ENCODE assay signal across 21 cellular contexts in the genomic region with DNA sequence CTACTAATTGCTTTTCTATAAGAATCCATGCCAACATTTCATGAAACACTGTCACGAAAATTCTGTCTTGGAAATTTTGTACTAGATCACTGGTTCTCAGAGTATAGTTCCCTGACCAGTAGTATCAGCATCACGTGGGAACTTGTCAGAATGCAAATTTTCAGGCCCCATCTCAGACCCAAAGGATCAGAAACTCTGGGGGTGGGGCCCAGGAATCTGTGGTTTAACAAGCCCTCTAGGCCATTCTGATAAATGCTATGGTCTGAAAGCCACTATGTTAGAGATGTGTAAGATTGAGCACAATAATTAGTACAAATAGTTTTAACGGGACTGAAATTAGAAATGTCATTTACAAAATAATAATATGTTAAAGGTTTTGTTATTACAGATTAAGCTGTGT.
"Had no signal": no experiment of that assay in that cellular context is flagged by ENCODE, and none has a peak within 500 bp of the region (broad histone marks: within the 10 kb centered on the region; RNA-seq: fewer than 3 reads in every experiment).

No MANE protein-coding gene starts in this region.

- H3K36me3 ChIP-seq: SJSA1 had no signal

- H3K27me3 ChIP-seq: SJSA1 had no signal

- DNase-seq: Kasumi-1, MM.1S, NCI-H1092 treated with DMSO at 0.1 percent for 48 hours, NCI-H1694, NCI-H187 treated with DMSO at 0.1 percent for 48 hours, NCI-H2029 treated with DMSO at 0.1 percent for 48 hours, NCI-H2171 treated with DMSO at 0.1 percent for 48 hours, NCI-H345, NCI-H446 treated with DMSO at 0.1 percent for 48 hours, NCI-H510A treated with DMSO at 0.1 percent for 48 hours, NCI-H526, PC-3, SHP77 treated with DMSO at 0.1 percent for 48 hours, SW 1271 had no signal

- H3K4me3 Mint-ChIP-seq: IgD-negative memory B cell had no signal

- ATAC-seq: K562, Panc1, PC-3 had no signal

- H3K9ac ChIP-seq: KMS-11 had no signal

- H3K27ac Mint-ChIP-seq: IgD-negative memory B cell had no signal

- H3K4me2 ChIP-seq: KMS-11 had no signal

- FAIRE-seq: K562 had no signal

- H3K9me3 ChIP-seq: SJSA1 had no signal

- H3K27me3 Mint-ChIP-seq: IgD-negative memory B cell had no signal

- H3K4me1 ChIP-seq: SJSA1 had no signal

- H3K4me3 ChIP-seq: K562, SJSA1, SK-N-MC had no signal

- H3K36me3 Mint-ChIP-seq: IgD-negative memory B cell had no signal

- H3K27ac ChIP-seq: KMS-11, RWPE1, SJSA1, SK-N-MC had no signal

- H3K4me1 Mint-ChIP-seq: IgD-negative memory B cell had no signal
